Comparison of ENCODE assay signal across 11 cellular contexts in the genomic region with DNA sequence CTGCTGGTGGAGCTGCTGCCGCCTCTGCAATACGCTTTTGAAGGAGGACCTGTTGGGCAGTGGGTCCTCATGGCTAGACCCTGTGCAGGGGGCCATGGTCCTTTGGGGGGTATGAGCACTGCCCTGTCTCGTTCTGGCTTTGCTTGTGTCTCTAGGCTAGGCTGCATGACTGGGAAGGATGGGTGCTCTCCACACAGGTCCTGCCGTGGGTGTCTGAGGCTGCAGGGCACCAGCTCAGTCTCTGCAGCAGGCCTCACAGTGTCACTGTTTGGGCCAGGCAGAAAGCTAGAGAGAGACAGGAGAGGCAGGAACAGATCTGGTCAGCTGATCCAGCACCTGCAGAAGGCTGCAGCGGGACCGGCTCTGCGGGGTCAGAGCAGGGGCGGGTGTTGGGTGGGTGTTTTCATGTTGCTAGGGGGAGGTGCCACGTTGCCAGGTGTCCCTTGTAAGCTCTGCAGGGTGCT.
DNase-seq lines count a peak whose midpoint lies in the region; ATAC-seq, FAIRE-seq and TF ChIP-seq lines count a peak whose summit lies in the region.
"Had no signal": no experiment of that assay in that cellular context is flagged by ENCODE, and none has a peak within 500 bp of the region (broad histone marks: within the 10 kb centered on the region; RNA-seq: fewer than 3 reads in every experiment).

No MANE protein-coding gene starts in this region.

- H3K9me3 Mint-ChIP-seq in activated CD8-positive, alpha-beta T cell treated with anti-CD3 and anti-CD28 coated beads, Interleukin-2, amount 10 ng/mL, durations not matched to agents 7 days and 5 days (ENCODE audit: insufficient read depth), result no peaks in the 10 kb centered on the region
- no peaks in the 10 kb centered on the region for H3K9me3 Mint-ChIP-seq in nephron progenitor cell

- H3K4me1 Mint-ChIP-seq in activated CD8-positive, alpha-beta T cell treated with anti-CD3 and anti-CD28 coated beads, Interleukin-2, amount 10 ng/mL, durations not matched to agents 7 days and 5 days (ENCODE audit: low read depth), result peaks cover 29% of the 10 kb centered on the region
- H3K4me1 Mint-ChIP-seq in nephron progenitor cell, result peaks cover 61% of the 10 kb centered on the region

- no peaks in the 10 kb centered on the region for H3K36me3 Mint-ChIP-seq in activated CD8-positive, alpha-beta T cell treated with anti-CD3 and anti-CD28 coated beads, Interleukin-2, amount 10 ng/mL, durations not matched to agents 7 days and 5 days (ENCODE audit: low read depth)
- peaks cover 4% of the 10 kb centered on the region for H3K36me3 Mint-ChIP-seq in nephron progenitor cell (ENCODE audit: low read depth)

- TF ChIP-seq CTCF in nephron progenitor cell (IDR thresholded peaks at IDR 0.05), result no peak

- no peak for TF ChIP-seq POLR2A in GM12892 (IDR thresholded peaks at IDR 0.05; ENCODE audit: low read depth, low read length)

- no peak overlapping the region for H3K4me3 Mint-ChIP-seq in activated CD8-positive, alpha-beta T cell treated with anti-CD3 and anti-CD28 coated beads, Interleukin-2, amount 10 ng/mL, durations not matched to agents 7 days and 5 days
- peak overlapping the region; percentile 30 for H3K4me3 Mint-ChIP-seq in nephron progenitor cell

- FAIRE-seq in GM12892 (lab: Jason Lieb, UNC), result no peak
- FAIRE-seq: A204.1, bronchial epithelial cell, GM18507 had no signal

- CTCF ChIA-PET in activated CD8-positive, alpha-beta T cell treated with anti-CD3 and anti-CD28 coated beads, Interleukin-2, amount 10 ng/mL, durations not matched to agents 7 days and 5 days (lab: Charles Lee), result no interaction called here

- DNase-seq in NCI-H1092 treated with DMSO at 0.1 percent for 48 hours (lab: John Stamatoyannopoulos, UW) (peak; percentile 15), NCI-H1092 (lab: John Stamatoyannopoulos, UW) (no peak), nephron progenitor cell (no peak), GM12892 (ENCODE audit: insufficient read length) (no peak), SIG-M5 treated with dmso at 0.1 percent for 504 hours (lab: John Stamatoyannopoulos, UW; ENCODE audit: unreplicated experiment) (no peak), SKM-1 (lab: John Stamatoyannopoulos, UW; ENCODE audit: unreplicated experiment) (no peak)
- DNase-seq in activated CD8-positive, alpha-beta T cell treated with anti-CD3 and anti-CD28 coated beads, Interleukin-2, amount 10 ng/mL, durations not matched to agents 7 days and 5 days, result no peak

- ATAC-seq in HG03354 (IDR thresholded peaks at IDR 0.05; ENCODE audit: poor library complexity, severe bottlenecking, unreplicated experiment), result peak; percentile 66
- peak; percentile 47 for ATAC-seq in activated CD8-positive, alpha-beta T cell treated with anti-CD3 and anti-CD28 coated beads, Interleukin-2, amount 10 ng/mL, durations not matched to agents 7 days and 5 days

- POLR2A ChIA-PET in activated CD8-positive, alpha-beta T cell treated with anti-CD3 and anti-CD28 coated beads, Interleukin-2, amount 10 ng/mL, durations not matched to agents 7 days and 5 days (lab: Charles Lee), result no interaction called here

- no peaks in the 10 kb centered on the region for H3K27me3 Mint-ChIP-seq in activated CD8-positive, alpha-beta T cell treated with anti-CD3 and anti-CD28 coated beads, Interleukin-2, amount 10 ng/mL, durations not matched to agents 7 days and 5 days (ENCODE audit: low read depth)
- H3K27me3 Mint-ChIP-seq in nephron progenitor cell (ENCODE audit: low read depth, poor library complexity), result peaks cover 6% of the 10 kb centered on the region

- no peak overlapping the region for H3K27ac Mint-ChIP-seq in activated CD8-positive, alpha-beta T cell treated with anti-CD3 and anti-CD28 coated beads, Interleukin-2, amount 10 ng/mL, durations not matched to agents 7 days and 5 days
- H3K27ac Mint-ChIP-seq in nephron progenitor cell, result no peak overlapping the region
